1 cellular context compared by ENCODE assay signal in the genomic region with DNA sequence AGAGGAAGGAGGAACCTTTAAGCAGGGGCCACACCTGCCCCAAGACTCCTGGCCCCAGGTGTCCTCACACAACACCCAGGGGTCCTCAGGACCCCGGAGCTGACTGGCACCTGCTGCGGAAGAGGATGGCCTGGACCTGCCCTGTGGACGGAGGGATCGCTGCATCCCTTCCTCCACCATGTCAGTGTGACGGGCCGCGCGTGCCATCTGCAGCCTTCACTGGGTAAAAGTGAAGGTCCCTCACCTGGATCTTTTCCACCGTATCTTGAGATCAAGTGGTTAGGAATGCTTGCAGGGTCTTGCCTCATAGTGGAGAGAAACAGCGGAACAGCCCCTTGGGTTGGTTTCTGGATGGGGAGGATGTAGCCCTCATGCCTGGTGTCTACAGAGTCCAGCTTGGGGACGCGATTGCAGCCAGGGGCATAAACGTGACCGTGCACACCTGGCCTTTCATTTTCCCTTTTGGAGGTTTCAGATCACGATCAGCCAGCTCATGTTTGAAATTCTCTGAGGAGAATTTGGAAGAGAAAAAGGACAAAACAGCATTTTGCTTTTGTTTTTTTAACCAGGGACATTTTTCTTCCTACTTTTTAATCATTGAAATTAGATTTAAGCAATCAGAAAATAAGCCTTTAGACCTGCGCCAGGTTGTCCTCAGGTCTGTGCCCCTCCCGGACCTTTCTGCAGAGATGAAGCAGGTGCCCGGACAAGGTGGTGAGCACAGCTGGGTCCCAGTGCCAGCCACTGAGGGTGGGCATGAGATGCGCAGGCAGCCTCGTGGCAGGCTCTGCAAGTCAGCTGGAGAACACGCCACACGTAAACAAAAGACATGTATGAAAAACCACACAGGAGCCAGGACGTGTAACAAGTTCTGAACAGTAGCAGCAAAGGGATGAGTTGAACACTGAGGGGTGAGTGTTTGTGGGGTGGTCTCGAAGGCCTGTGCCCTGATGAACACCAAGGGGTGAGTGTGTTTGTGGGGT.
TF ChIP-seq lines count a peak whose summit lies in the region.

No MANE protein-coding gene starts in this region.

TF ChIP-seq in GM23338, 12 proteins besides CTCF, POLR2A, EP300 and RAD21 (continued from another document):
- TF ChIP-seq, protein P1, sequence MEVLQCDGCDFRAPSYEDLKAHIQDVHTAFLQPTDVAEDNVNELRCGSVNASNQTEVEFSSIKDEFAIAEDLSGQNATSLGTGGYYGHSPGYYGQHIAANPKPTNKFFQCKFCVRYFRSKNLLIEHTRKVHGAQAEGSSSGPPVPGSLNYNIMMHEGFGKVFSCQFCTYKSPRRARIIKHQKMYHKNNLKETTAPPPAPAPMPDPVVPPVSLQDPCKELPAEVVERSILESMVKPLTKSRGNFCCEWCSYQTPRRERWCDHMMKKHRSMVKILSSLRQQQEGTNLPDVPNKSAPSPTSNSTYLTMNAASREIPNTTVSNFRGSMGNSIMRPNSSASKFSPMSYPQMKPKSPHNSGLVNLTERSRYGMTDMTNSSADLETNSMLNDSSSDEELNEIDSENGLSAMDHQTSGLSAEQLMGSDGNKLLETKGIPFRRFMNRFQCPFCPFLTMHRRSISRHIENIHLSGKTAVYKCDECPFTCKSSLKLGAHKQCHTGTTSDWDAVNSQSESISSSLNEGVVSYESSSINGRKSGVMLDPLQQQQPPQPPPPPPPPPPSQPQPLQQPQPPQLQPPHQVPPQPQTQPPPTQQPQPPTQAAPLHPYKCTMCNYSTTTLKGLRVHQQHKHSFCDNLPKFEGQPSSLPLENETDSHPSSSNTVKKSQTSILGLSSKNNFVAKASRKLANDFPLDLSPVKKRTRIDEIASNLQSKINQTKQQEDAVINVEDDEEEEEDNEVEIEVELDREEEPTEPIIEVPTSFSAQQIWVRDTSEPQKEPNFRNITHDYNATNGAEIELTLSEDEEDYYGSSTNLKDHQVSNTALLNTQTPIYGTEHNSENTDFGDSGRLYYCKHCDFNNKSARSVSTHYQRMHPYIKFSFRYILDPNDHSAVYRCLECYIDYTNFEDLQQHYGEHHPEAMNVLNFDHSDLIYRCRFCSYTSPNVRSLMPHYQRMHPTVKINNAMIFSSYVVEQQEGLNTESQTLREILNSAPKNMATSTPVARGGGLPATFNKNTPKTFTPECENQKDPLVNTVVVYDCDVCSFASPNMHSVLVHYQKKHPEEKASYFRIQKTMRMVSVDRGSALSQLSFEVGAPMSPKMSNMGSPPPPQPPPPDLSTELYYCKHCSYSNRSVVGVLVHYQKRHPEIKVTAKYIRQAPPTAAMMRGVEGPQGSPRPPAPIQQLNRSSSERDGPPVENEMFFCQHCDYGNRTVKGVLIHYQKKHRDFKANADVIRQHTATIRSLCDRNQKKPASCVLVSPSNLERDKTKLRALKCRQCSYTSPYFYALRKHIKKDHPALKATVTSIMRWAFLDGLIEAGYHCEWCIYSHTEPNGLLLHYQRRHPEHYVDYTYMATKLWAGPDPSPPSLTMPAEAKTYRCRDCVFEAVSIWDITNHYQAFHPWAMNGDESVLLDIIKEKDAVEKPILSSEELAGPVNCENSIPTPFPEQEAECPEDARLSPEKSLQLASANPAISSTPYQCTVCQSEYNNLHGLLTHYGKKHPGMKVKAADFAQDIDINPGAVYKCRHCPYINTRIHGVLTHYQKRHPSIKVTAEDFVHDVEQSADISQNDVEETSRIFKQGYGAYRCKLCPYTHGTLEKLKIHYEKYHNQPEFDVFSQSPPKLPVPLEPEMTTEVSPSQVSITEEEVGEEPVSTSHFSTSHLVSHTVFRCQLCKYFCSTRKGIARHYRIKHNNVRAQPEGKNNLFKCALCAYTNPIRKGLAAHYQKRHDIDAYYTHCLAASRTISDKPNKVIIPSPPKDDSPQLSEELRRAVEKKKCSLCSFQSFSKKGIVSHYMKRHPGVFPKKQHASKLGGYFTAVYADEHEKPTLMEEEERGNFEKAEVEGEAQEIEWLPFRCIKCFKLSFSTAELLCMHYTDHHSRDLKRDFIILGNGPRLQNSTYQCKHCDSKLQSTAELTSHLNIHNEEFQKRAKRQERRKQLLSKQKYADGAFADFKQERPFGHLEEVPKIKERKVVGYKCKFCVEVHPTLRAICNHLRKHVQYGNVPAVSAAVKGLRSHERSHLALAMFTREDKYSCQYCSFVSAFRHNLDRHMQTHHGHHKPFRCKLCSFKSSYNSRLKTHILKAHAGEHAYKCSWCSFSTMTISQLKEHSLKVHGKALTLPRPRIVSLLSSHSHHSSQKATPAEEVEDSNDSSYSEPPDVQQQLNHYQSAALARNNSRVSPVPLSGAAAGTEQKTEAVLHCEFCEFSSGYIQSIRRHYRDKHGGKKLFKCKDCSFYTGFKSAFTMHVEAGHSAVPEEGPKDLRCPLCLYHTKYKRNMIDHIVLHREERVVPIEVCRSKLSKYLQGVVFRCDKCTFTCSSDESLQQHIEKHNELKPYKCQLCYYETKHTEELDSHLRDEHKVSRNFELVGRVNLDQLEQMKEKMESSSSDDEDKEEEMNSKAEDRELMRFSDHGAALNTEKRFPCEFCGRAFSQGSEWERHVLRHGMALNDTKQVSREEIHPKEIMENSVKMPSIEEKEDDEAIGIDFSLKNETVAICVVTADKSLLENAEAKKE (CRISPR knock-in tag; IDR thresholded peaks at IDR 0.05): no peak
- TF ChIP-seq NANOG (IDR thresholded peaks at IDR 0.05; ENCODE audit: borderline replicate concordance): no peak
- no peak for TF ChIP-seq EZH2 (IDR thresholded peaks at IDR 0.05; ENCODE audit: low read depth, unreplicated experiment)
- TF ChIP-seq, protein P2, sequence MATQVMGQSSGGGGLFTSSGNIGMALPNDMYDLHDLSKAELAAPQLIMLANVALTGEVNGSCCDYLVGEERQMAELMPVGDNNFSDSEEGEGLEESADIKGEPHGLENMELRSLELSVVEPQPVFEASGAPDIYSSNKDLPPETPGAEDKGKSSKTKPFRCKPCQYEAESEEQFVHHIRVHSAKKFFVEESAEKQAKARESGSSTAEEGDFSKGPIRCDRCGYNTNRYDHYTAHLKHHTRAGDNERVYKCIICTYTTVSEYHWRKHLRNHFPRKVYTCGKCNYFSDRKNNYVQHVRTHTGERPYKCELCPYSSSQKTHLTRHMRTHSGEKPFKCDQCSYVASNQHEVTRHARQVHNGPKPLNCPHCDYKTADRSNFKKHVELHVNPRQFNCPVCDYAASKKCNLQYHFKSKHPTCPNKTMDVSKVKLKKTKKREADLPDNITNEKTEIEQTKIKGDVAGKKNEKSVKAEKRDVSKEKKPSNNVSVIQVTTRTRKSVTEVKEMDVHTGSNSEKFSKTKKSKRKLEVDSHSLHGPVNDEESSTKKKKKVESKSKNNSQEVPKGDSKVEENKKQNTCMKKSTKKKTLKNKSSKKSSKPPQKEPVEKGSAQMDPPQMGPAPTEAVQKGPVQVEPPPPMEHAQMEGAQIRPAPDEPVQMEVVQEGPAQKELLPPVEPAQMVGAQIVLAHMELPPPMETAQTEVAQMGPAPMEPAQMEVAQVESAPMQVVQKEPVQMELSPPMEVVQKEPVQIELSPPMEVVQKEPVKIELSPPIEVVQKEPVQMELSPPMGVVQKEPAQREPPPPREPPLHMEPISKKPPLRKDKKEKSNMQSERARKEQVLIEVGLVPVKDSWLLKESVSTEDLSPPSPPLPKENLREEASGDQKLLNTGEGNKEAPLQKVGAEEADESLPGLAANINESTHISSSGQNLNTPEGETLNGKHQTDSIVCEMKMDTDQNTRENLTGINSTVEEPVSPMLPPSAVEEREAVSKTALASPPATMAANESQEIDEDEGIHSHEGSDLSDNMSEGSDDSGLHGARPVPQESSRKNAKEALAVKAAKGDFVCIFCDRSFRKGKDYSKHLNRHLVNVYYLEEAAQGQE (IDR thresholded peaks at IDR 0.05; ENCODE audit: unreplicated experiment): no peak
- no peak for TF ChIP-seq POLR2AphosphoS5 (IDR thresholded peaks at IDR 0.05; ENCODE audit: low read depth)
- TF ChIP-seq JUNB (IDR thresholded peaks at IDR 0.05; ENCODE audit: unreplicated experiment): no peak
- TF ChIP-seq ETS1 (IDR thresholded peaks at IDR 0.05): no peak
